In the genomic region with DNA sequence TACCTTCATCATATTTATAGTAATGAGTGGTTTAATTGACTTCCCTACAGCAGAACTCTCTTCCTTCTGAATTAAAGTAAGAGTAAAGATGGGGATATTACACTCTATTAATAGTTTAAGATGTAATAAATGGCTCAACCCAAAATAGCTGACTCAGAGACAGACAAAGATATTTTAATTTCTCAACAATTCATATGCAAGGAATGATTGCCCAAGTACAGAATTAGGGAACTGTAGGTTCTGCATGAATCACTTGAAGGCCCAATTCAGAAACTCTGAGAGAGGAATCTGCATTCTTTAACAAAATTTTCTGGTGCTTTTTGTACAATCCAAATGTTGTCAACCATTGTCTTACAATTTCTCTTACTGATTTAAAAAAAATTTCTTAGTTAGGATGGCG, we compare ENCODE assay signal across 18 cellular contexts.
"Had no signal": no experiment of that assay in that cellular context is flagged by ENCODE, and none has a peak within 500 bp of the region (broad histone marks: within the 10 kb centered on the region; RNA-seq: fewer than 3 reads in every experiment).

No MANE protein-coding gene starts in this region.

- H3K9me3 ChIP-seq: gastroesophageal sphincter, heart right ventricle, prostate gland, testis had no signal

- H3K36me3 ChIP-seq: gastroesophageal sphincter, heart right ventricle, prostate gland had no signal

- H3K4me3 ChIP-seq: dorsolateral prefrontal cortex, gastroesophageal sphincter, heart right ventricle, prostate gland, smooth muscle cell, testis had no signal

- H3K27ac ChIP-seq: dorsolateral prefrontal cortex, epithelial cell of prostate, gastroesophageal sphincter, heart right ventricle, prostate gland, testis had no signal

- H3K4me2 ChIP-seq: smooth muscle cell had no signal

- ATAC-seq: activated naive CD4-positive, alpha-beta T cell treated with anti-CD3 and anti-CD28 coated beads, Interleukin-2, amount 50 U/mL, for 72 hours; gastroesophageal sphincter; heart right ventricle; right cardiac atrium; stimulated activated effector memory CD8-positive, alpha-beta T cell treated with anti-CD3 and anti-CD28 coated beads, Interleukin-12 subunit alpha, Interleukin-12 subunit beta, amount 100 ng/mL, for 72 hours had no signal

- H3K4me1 ChIP-seq: gastroesophageal sphincter, heart right ventricle, prostate gland, testis had no signal

- H3K27me3 ChIP-seq: gastroesophageal sphincter, testis had no signal

- DNase-seq: activated CD8-positive, alpha-beta memory T cell treated with anti-CD3 and anti-CD28 coated beads for 24 hours; activated CD8-positive, alpha-beta memory T cell treated with anti-CD3 and anti-CD28 coated beads, Interleukin-2, amount 50 U/mL, for 48 hours; activated effector memory CD4-positive, alpha-beta T cell treated with Interleukin-2 at 50 U/mL for 16 hours; activated T-cell treated with anti-CD3 and anti-CD28 coated beads, Interleukin-2, amount 50 U/mL, for 48 hours; amniotic stem cell; dorsolateral prefrontal cortex; heart right ventricle; naive B cell; right cardiac atrium; stimulated activated CD4-positive, alpha-beta T cell treated with anti-CD3 and anti-CD28 coated beads, Interleukin-4, amount 100 ng/mL, for 24 hours; T1000; testis had no signal
